24 cellular contexts compared by ENCODE assay signal in genomic region chrX:74179499-74179898, GRCh38.
DNase-seq lines count a peak whose midpoint lies in the region; ATAC-seq, FAIRE-seq and TF ChIP-seq lines count a peak whose summit lies in the region.
"Had no signal": no experiment of that assay in that cellular context is flagged by ENCODE, and none has a peak within 500 bp of the region (broad histone marks: within the 10 kb centered on the region; RNA-seq: fewer than 3 reads in every experiment).

No MANE protein-coding gene starts in this region.

- DNase-seq in A549 (ENCODE audit: low read depth in 1 of 2, low spot score in 1 of 2) (no peak), IMR-90 (no peak), hepatocyte (ENCODE audit: low spot score) (no peak), nephron progenitor cell (no peak), D341Med (ENCODE audit: low spot score) (no peak), NCI-H2171 treated with DMSO at 0.1 percent for 48 hours (lab: John Stamatoyannopoulos, UW) (no peak), WTC11 (ENCODE audit: low spot score) (no peak)
- no peak for DNase-seq in stimulated activated CD4-positive, alpha-beta T cell treated with anti-CD3 and anti-CD28 coated beads, Interleukin-2, amount 100 ng/mL, for 24 hours
- DNase-seq: CD8-positive, alpha-beta memory T cell; DMS 273 treated with DMSO at 0.1 percent for 48 hours; GF-D8; KBM-7; NCI-H1436; NCI-H2029 treated with DMSO at 0.1 percent for 48 hours; NCI-H510A; NCI-H774 had no signal

- H3K56ac ChIP-seq in IMR-90 (ENCODE audit: extremely low read depth, insufficient read depth, low read length), result no peak overlapping the region

- H3K36me3 Mint-ChIP-seq in nephron progenitor cell (ENCODE audit: low read depth) (peaks cover 38% of the 10 kb centered on the region), WTC11 (peaks cover 14% of the 10 kb centered on the region)

- H2AK5ac ChIP-seq in IMR-90 (ENCODE audit: low read depth, low read length), result no peak overlapping the region

- H2AK9ac ChIP-seq in IMR-90 (replicated peaks; ENCODE audit: low read depth, low read length, poor library complexity), result no peak overlapping the region

- peak overlapping the region in 1 of 2 experiments; percentile 47; a peak in 1 of 6 replicates for H3K27ac ChIP-seq in A549
- no peak overlapping the region for H3K27ac ChIP-seq in IMR-90 (ENCODE audit: insufficient read depth, low read length)
- H3K27ac ChIP-seq in hepatocyte, result peak overlapping the region; percentile 60
- H3K27ac ChIP-seq: BLaER1 treated with 17β-estradiol and CSF1 and Interleukin-3, amounts not matched to agents 10 nM and 100 nM; HL-60; PC-9; SJSA1 had no signal

- CTCF ChIA-PET in A549 (lab: Yijun Ruan, JAX) (interaction anchor here (1.2 kb wide), 1 partner anchor 17 kb away, joined by 4 read pairs; no protein-coding TSS in a partner anchor), IMR-90 (lab: Yijun Ruan, JAX) (no interaction called here), WTC11 (lab: Charles Lee) (no interaction called here)

- H3K4me1 ChIP-seq in A549, result peaks cover 18% of the 10 kb centered on the region
- no peaks in the 10 kb centered on the region; the same call in 1 of the 2 replicates for H3K4me1 ChIP-seq in IMR-90 (ENCODE audit: control insufficient read depth, insufficient read depth, low read length)
- peaks cover 18% of the 10 kb centered on the region for H3K4me1 ChIP-seq in hepatocyte (ENCODE audit: insufficient read depth)
- H3K4me1 ChIP-seq: BLaER1 treated with 17β-estradiol and CSF1 and Interleukin-3, amounts not matched to agents 10 nM and 100 nM had no signal

- H2AFZ ChIP-seq in IMR-90 (replicated peaks; ENCODE audit: low read length, poor library complexity) (no peak overlapping the region), hepatocyte (no peak overlapping the region)
- H2AFZ ChIP-seq: PC-9 had no signal

- peak overlapping the region; percentile 97 for H3K27ac Mint-ChIP-seq in nephron progenitor cell
- no peak overlapping the region for H3K27ac Mint-ChIP-seq in WTC11
- H3K27ac Mint-ChIP-seq: CD8-positive, alpha-beta memory T cell had no signal

- H3K4me1 Mint-ChIP-seq in nephron progenitor cell, result peaks cover 42% of the 10 kb centered on the region
- H3K4me1 Mint-ChIP-seq in WTC11, result peaks cover 25% of the 10 kb centered on the region
- H3K4me1 Mint-ChIP-seq: CD8-positive, alpha-beta memory T cell had no signal

- in situ Hi-C loops in IMR-90 (cut with MboI; ENCODE audit: low sequenced_read_pairs), result no loop called here

- no peak for TF ChIP-seq RAD21 in A549 (conservative IDR thresholded peaks at IDR 0.05 in 1 of 2, IDR thresholded peaks at IDR 0.05 in 1 of 2)
- TF ChIP-seq RAD21 in IMR-90 (IDR thresholded peaks at IDR 0.05; ENCODE audit: low read length), result no peak

- no peak overlapping the region for H3K4ac ChIP-seq in IMR-90 (ENCODE audit: low read depth, low read length)

- no peak overlapping the region for H4K5ac ChIP-seq in IMR-90 (ENCODE audit: low read depth, low read length)

- H3K9me3 Mint-ChIP-seq in nephron progenitor cell (peaks cover 24% of the 10 kb centered on the region), WTC11 (peaks cover 15% of the 10 kb centered on the region; the same call in 1 of the 2 replicates)

- H3K23ac ChIP-seq in IMR-90 (ENCODE audit: low read depth, low read length), result no peak overlapping the region

- POLR2A ChIA-PET in A549 (lab: Yijun Ruan, JAX) (no interaction called here), IMR-90 (lab: Charles Lee; ENCODE audit: unreplicated experiment) (no interaction called here), WTC11 (lab: Charles Lee) (no interaction called here)

- no peaks in the 10 kb centered on the region for H3K79me1 ChIP-seq in IMR-90 (ENCODE audit: low read depth in 1 of 2, low read length in 2 of 2)

- no peak overlapping the region for H4K8ac ChIP-seq in IMR-90 (ENCODE audit: low read depth in 2 of 2, low read length in 2 of 2)

- H2BK120ac ChIP-seq in IMR-90 (ENCODE audit: low read depth, low read length), result no peak overlapping the region

- H3K27me3 ChIP-seq in IMR-90 (ENCODE audit: control insufficient read depth, insufficient read depth, low read length) (no peaks in the 10 kb centered on the region; the same call in 1 of the 2 replicates), hepatocyte (no peaks in the 10 kb centered on the region)
- H3K27me3 ChIP-seq: SJSA1 had no signal

- TF ChIP-seq POLR2A in A549 (IDR thresholded peaks at IDR 0.05; ENCODE audit: low read length) (no peak), IMR-90 (IDR thresholded peaks at IDR 0.05; ENCODE audit: low read depth, low read length) (no peak)

- FAIRE-seq in A549 (lab: Jason Lieb, UNC), result peak; percentile 39
- FAIRE-seq: A204.1, GM12892, GM19239, HTR-8/SVneo had no signal

- H2BK15ac ChIP-seq in IMR-90 (ENCODE audit: low read depth, low read length), result no peak overlapping the region

- no TSS peak for BruUV-seq in IMR-90 (replicated peaks; lab: Mats Ljungman, UMichigan)

- ATAC-seq in A549, result no peak
- no peak for ATAC-seq in IMR-90 (ENCODE audit: low read depth)
- no peak for ATAC-seq in WTC11

- no peak overlapping the region for H2BK20ac ChIP-seq in IMR-90 (ENCODE audit: low read depth, low read length)

- H2BK5ac ChIP-seq in IMR-90 (ENCODE audit: low read depth, low read length, poor library complexity, severe bottlenecking), result no peak overlapping the region

- H3K4me3 ChIP-seq in A549 (no peak overlapping the region), IMR-90 (ENCODE audit: insufficient read depth, low read depth, low read length) (no peak overlapping the region), hepatocyte (no peak overlapping the region)
- H3K4me3 ChIP-seq: BLaER1 treated with 17β-estradiol and CSF1 and Interleukin-3, amounts not matched to agents 10 nM and 100 nM; PC-9; SJSA1 had no signal

- H4K20me1 ChIP-seq in IMR-90 (ENCODE audit: insufficient read depth, low read length), result no peaks in the 10 kb centered on the region
- no peaks in the 10 kb centered on the region for H4K20me1 ChIP-seq in hepatocyte (ENCODE audit: insufficient read depth, poor library complexity, severe bottlenecking)
- H4K20me1 ChIP-seq: BLaER1 treated with 17β-estradiol and CSF1 and Interleukin-3, amounts not matched to agents 10 nM and 100 nM had no signal

- TF ChIP-seq EP300 in A549 (IDR thresholded peaks at IDR 0.05), result no peak

- no peaks in the 10 kb centered on the region for H3K9me3 ChIP-seq in A549
- H3K9me3 ChIP-seq in IMR-90 (ENCODE audit: control insufficient read depth, insufficient read depth, low read length), result no peaks in the 10 kb centered on the region
- no peaks in the 10 kb centered on the region for H3K9me3 ChIP-seq in hepatocyte (ENCODE audit: low read depth)
- H3K9me3 ChIP-seq: SJSA1 had no signal

- no peak overlapping the region for H3K9ac ChIP-seq in IMR-90 (ENCODE audit: low read depth, low read length)
- H3K9ac ChIP-seq: BLaER1 treated with 17β-estradiol and CSF1 and Interleukin-3, amounts not matched to agents 10 nM and 100 nM had no signal

- H3K18ac ChIP-seq in IMR-90 (ENCODE audit: low read depth, low read length), result no peak overlapping the region

- peak overlapping the region; percentile 51 for H3K4me2 ChIP-seq in A549
- peak overlapping the region; percentile 20; the same call in 1 of the 2 replicates for H3K4me2 ChIP-seq in IMR-90 (ENCODE audit: low read depth, low read length)
- H3K4me2 ChIP-seq in hepatocyte, result peak overlapping the region; percentile 73
- H3K4me2 ChIP-seq: BLaER1 treated with 17β-estradiol and CSF1 and Interleukin-3, amounts not matched to agents 10 nM and 100 nM; PC-9 had no signal

- H3K9me2 ChIP-seq in hepatocyte (replicated peaks; ENCODE audit: insufficient read depth), result no peaks in the 10 kb centered on the region

- H3K9me1 ChIP-seq in IMR-90 (ENCODE audit: insufficient read depth, low read length), result no peaks in the 10 kb centered on the region

- no peaks in the 10 kb centered on the region for H3K79me2 ChIP-seq in hepatocyte

- intact Hi-C loops in IMR-90 (cut with micrococcal nuclease), result no loop called here

- dilution Hi-C loops in IMR-90 (cut with HindIII; ENCODE audit: low sequenced_read_pairs, unreplicated experiment), result no loop called here

- WGBS in A549 (ENCODE audit: missing lambda C conversion rate), result 26% methylated on average over 4 of the region's 4 CpGs
- WGBS in IMR-90 (ENCODE audit: extremely low coverage in 2 of 2, insufficient read length in 1 of 2), 2 experiments, result no CpG with 5 or more reads among the region's 4 CpGs
- WGBS in hepatocyte (ENCODE audit: low lambda C conversion rate, missing lambda C conversion rate), result 37% methylated on average over 4 of the region's 4 CpGs

- no peak overlapping the region for H4K91ac ChIP-seq in IMR-90 (ENCODE audit: insufficient read depth, low read depth, low read length)

- H3K4me3 Mint-ChIP-seq in nephron progenitor cell, result peak overlapping the region; percentile 55
- H3K4me3 Mint-ChIP-seq in WTC11, result no peak overlapping the region
- H3K4me3 Mint-ChIP-seq: CD8-positive, alpha-beta memory T cell had no signal

- H3K36me3 ChIP-seq in IMR-90 (ENCODE audit: control insufficient read depth, insufficient read depth, low read length) (no peaks in the 10 kb centered on the region), hepatocyte (replicated peaks; ENCODE audit: insufficient read depth, low read depth) (no peaks in the 10 kb centered on the region)
- H3K36me3 ChIP-seq: BLaER1 treated with 17β-estradiol and CSF1 and Interleukin-3, amounts not matched to agents 10 nM and 100 nM; SJSA1 had no signal

- H3K27me3 Mint-ChIP-seq in nephron progenitor cell (ENCODE audit: low read depth, poor library complexity) (no peaks in the 10 kb centered on the region), WTC11 (ENCODE audit: low read depth) (no peaks in the 10 kb centered on the region; the same call in 1 of the 2 replicates)
- H3K27me3 Mint-ChIP-seq: CD8-positive, alpha-beta memory T cell had no signal

- H3K14ac ChIP-seq in IMR-90 (replicated peaks; ENCODE audit: low read depth, low read length), result no peak overlapping the region

- TF ChIP-seq CTCF in A549 (IDR thresholded peaks at IDR 0.05) (no peak), IMR-90 (conservative IDR thresholded peaks at IDR 0.05; ENCODE audit: low read depth, low read length) (no peak), hepatocyte (IDR thresholded peaks at IDR 0.05; ENCODE audit: poor library complexity) (no peak), nephron progenitor cell (IDR thresholded peaks at IDR 0.05) (no peak), WTC11 (IDR thresholded peaks at IDR 0.05) (no peak)

TF ChIP-seq in IMR-90, 13 proteins besides CTCF, POLR2A, EP300 and RAD21 (continues in another document):
- TF ChIP-seq MXI1 (IDR thresholded peaks at IDR 0.05; ENCODE audit: borderline replicate concordance, low read depth, low read length) (no peak), CHD1 (IDR thresholded peaks at IDR 0.05; ENCODE audit: low read depth, low read length) (no peak), MAFK (IDR thresholded peaks at IDR 0.05; ENCODE audit: low read depth, low read length) (no peak), NFE2L2 (IDR thresholded peaks at IDR 0.05; ENCODE audit: low read depth, low read length) (no peak)

Comparison
In these comparisons a context has a peak if more than half of its experiments do, and no peak if none do; other contexts are left out.
1. H3K4me2 ChIP-seq: peak in every context shown above with its lines; median percentile 73 in hepatocyte; 51 in A549; 20 in IMR-90.